In the genomic region with DNA sequence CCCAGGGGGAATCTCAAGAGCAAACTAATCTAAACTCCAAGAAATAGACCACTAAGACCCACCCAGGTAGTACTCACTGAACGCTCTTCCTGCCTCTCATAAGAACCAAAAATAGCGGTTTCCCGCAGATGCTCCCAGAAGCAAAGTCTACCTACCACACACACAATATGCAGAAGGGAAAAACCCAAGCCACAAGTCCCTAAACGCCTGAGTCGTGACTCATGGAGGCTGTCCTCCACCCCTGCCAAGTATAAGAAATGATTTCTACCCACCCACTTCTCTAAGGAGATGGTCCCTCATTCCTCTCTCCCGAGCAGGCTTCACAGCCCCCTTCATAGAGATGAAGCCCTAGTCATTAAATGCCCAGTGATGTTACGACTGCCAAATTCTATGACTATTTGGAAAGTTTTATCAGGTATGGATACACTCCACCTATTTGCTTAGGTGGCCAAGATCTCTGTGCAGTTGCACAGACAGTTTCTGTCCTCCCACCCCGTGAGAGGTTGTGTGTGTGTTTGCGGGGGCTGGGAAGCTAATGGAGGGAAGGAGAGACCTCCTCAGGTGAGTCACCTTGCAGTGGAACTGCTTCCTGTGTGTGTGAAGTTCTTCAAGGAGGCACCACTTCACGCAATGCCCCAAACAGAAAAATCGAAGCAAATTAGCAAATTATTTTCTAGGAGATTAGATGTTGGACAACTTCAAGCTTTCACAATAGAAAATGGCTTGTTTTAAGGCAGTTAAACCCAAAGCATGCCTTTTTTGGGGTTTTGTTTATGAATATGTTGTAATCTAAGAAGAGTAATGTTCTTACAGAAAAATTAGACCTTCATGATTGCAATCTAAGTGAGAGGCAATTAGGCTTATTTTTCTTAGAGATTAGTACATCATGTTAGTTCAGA, we compare ENCODE assay signal across 1 cellular context.
TF ChIP-seq lines count a peak whose summit lies in the region.

No MANE protein-coding gene starts in this region.

TF ChIP-seq in A549, 52 proteins besides CTCF, POLR2A, EP300 and RAD21 (continued from another document):
- TF ChIP-seq, protein P1, sequence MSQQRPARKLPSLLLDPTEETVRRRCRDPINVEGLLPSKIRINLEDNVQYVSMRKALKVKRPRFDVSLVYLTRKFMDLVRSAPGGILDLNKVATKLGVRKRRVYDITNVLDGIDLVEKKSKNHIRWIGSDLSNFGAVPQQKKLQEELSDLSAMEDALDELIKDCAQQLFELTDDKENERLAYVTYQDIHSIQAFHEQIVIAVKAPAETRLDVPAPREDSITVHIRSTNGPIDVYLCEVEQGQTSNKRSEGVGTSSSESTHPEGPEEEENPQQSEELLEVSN (IDR thresholded peaks at IDR 0.05; ENCODE audit: borderline replicate concordance, low read depth) = peak; percentile 18; the same call in 1 of the 2 replicates
- TF ChIP-seq TP53 (CRISPR knock-in tag; IDR thresholded peaks at IDR 0.05) = 0 out of 2 replicates have a peak, but pooled peaks have one; percentile 32
- TF ChIP-seq, protein P2, sequence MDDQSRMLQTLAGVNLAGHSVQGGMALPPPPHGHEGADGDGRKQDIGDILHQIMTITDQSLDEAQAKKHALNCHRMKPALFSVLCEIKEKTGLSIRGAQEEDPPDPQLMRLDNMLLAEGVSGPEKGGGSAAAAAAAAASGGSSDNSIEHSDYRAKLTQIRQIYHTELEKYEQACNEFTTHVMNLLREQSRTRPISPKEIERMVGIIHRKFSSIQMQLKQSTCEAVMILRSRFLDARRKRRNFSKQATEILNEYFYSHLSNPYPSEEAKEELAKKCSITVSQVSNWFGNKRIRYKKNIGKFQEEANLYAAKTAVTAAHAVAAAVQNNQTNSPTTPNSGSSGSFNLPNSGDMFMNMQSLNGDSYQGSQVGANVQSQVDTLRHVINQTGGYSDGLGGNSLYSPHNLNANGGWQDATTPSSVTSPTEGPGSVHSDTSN (IDR thresholded peaks at IDR 0.05) = peak; percentile 37; the same call in 1 of the 2 replicates
- peak; percentile 10; the same call in 1 of the 2 replicates for TF ChIP-seq ZSCAN20 (CRISPR knock-in tag; IDR thresholded peaks at IDR 0.05)
- TF ChIP-seq CBX2 (IDR thresholded peaks at IDR 0.05; ENCODE audit: borderline replicate concordance, low read depth) = no peak
- TF ChIP-seq ATOH8 (CRISPR knock-in tag; IDR thresholded peaks at IDR 0.05; ENCODE audit: low read depth) = peak; percentile 81
- TF ChIP-seq NFE2L2 (conservative IDR thresholded peaks at IDR 0.05; ENCODE audit: low read length) = 0 out of 2 replicates have a peak, but pooled peaks have one; percentile 17
- peak; percentile 6 for TF ChIP-seq MAFK (IDR thresholded peaks at IDR 0.05; ENCODE audit: partially characterized antibody)
- TF ChIP-seq, protein P3, sequence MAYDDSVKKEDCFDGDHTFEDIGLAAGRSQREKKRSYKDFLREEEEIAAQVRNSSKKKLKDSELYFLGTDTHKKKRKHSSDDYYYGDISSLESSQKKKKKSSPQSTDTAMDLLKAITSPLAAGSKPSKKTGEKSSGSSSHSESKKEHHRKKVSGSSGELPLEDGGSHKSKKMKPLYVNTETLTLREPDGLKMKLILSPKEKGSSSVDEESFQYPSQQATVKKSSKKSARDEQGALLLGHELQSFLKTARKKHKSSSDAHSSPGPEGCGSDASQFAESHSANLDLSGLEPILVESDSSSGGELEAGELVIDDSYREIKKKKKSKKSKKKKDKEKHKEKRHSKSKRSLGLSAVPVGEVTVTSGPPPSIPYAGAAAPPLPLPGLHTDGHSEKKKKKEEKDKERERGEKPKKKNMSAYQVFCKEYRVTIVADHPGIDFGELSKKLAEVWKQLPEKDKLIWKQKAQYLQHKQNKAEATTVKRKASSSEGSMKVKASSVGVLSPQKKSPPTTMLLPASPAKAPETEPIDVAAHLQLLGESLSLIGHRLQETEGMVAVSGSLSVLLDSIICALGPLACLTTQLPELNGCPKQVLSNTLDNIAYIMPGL (CRISPR knock-in tag; IDR thresholded peaks at IDR 0.05; ENCODE audit: borderline replicate concordance) = no peak; the same call in 1 of the 2 replicates
- TF ChIP-seq ZC3H11A (IDR thresholded peaks at IDR 0.05) = no peak
- no peak for TF ChIP-seq PHF8 (IDR thresholded peaks at IDR 0.05; ENCODE audit: borderline replicate concordance, low read depth)
- no peak for TF ChIP-seq EHMT2 (IDR thresholded peaks at IDR 0.05; ENCODE audit: low read depth)
- TF ChIP-seq, protein P4, sequence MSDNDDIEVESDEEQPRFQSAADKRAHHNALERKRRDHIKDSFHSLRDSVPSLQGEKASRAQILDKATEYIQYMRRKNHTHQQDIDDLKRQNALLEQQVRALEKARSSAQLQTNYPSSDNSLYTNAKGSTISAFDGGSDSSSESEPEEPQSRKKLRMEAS (IDR thresholded peaks at IDR 0.05) = peak; percentile 61; the same call in 1 of the 2 replicates
- TF ChIP-seq ELK1 (IDR thresholded peaks at IDR 0.05; ENCODE audit: low read depth, low read length) = no peak
- peak in 1 of 2 experiments; percentile 80; a peak in 3 of 5 replicates for TF ChIP-seq JUN (IDR thresholded peaks at IDR 0.05)
- TF ChIP-seq FOXS1 (CRISPR knock-in tag; IDR thresholded peaks at IDR 0.05) = peak; percentile 30; the same call in 1 of the 2 replicates
- no peak for TF ChIP-seq NR3C1 (IDR thresholded peaks at IDR 0.05)
- no peak for TF ChIP-seq CHD4 (IDR thresholded peaks at IDR 0.05; ENCODE audit: borderline replicate concordance)
- TF ChIP-seq, protein P5, sequence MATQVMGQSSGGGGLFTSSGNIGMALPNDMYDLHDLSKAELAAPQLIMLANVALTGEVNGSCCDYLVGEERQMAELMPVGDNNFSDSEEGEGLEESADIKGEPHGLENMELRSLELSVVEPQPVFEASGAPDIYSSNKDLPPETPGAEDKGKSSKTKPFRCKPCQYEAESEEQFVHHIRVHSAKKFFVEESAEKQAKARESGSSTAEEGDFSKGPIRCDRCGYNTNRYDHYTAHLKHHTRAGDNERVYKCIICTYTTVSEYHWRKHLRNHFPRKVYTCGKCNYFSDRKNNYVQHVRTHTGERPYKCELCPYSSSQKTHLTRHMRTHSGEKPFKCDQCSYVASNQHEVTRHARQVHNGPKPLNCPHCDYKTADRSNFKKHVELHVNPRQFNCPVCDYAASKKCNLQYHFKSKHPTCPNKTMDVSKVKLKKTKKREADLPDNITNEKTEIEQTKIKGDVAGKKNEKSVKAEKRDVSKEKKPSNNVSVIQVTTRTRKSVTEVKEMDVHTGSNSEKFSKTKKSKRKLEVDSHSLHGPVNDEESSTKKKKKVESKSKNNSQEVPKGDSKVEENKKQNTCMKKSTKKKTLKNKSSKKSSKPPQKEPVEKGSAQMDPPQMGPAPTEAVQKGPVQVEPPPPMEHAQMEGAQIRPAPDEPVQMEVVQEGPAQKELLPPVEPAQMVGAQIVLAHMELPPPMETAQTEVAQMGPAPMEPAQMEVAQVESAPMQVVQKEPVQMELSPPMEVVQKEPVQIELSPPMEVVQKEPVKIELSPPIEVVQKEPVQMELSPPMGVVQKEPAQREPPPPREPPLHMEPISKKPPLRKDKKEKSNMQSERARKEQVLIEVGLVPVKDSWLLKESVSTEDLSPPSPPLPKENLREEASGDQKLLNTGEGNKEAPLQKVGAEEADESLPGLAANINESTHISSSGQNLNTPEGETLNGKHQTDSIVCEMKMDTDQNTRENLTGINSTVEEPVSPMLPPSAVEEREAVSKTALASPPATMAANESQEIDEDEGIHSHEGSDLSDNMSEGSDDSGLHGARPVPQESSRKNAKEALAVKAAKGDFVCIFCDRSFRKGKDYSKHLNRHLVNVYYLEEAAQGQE (IDR thresholded peaks at IDR 0.05) = no peak
- TF ChIP-seq ZNF302 (CRISPR knock-in tag; IDR thresholded peaks at IDR 0.05) = peak; percentile 69; the same call in 1 of the 2 replicates
- TF ChIP-seq JUNB (IDR thresholded peaks at IDR 0.05) = peak; percentile 32
- peak; percentile 80 for TF ChIP-seq GATA3 (IDR thresholded peaks at IDR 0.05; ENCODE audit: borderline replicate concordance)
- no peak for TF ChIP-seq CBX8 (IDR thresholded peaks at IDR 0.05)
- 0 out of 2 replicates have a peak, but pooled peaks have one; percentile 27 for TF ChIP-seq MYC (IDR thresholded peaks at IDR 0.05; ENCODE audit: borderline replicate concordance, low read length)
- no peak for TF ChIP-seq RNF2 (IDR thresholded peaks at IDR 0.05; ENCODE audit: borderline replicate concordance, low read depth)
- TF ChIP-seq ESRRA (IDR thresholded peaks at IDR 0.05; ENCODE audit: borderline replicate concordance, low read length) = no peak
- TF ChIP-seq RARB (CRISPR knock-in tag; IDR thresholded peaks at IDR 0.05) = no peak; the same call in none of the 2 replicates
- peak; percentile 34; the same call in 1 of the 2 replicates for TF ChIP-seq HOXB5 (CRISPR knock-in tag; IDR thresholded peaks at IDR 0.05)
- TF ChIP-seq POLR2AphosphoS2 (conservative IDR thresholded peaks at IDR 0.05; ENCODE audit: low read length) = no peak
- no peak; the same call in 1 of the 2 replicates for TF ChIP-seq HOXA7 (CRISPR knock-in tag; IDR thresholded peaks at IDR 0.05)
- TF ChIP-seq, protein P6, sequence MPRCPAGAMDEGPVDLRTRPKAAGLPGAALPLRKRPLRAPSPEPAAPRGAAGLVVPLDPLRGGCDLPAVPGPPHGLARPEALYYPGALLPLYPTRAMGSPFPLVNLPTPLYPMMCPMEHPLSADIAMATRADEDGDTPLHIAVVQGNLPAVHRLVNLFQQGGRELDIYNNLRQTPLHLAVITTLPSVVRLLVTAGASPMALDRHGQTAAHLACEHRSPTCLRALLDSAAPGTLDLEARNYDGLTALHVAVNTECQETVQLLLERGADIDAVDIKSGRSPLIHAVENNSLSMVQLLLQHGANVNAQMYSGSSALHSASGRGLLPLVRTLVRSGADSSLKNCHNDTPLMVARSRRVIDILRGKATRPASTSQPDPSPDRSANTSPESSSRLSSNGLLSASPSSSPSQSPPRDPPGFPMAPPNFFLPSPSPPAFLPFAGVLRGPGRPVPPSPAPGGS (IDR thresholded peaks at IDR 0.05) = 0 out of 3 replicates have a peak, but pooled peaks have one; percentile 41
- no peak; the same call in 1 of the 2 replicates for TF ChIP-seq FOSB (CRISPR knock-in tag; IDR thresholded peaks at IDR 0.05)
